ENCODE assay signal across 15 cellular contexts in the genomic region with DNA sequence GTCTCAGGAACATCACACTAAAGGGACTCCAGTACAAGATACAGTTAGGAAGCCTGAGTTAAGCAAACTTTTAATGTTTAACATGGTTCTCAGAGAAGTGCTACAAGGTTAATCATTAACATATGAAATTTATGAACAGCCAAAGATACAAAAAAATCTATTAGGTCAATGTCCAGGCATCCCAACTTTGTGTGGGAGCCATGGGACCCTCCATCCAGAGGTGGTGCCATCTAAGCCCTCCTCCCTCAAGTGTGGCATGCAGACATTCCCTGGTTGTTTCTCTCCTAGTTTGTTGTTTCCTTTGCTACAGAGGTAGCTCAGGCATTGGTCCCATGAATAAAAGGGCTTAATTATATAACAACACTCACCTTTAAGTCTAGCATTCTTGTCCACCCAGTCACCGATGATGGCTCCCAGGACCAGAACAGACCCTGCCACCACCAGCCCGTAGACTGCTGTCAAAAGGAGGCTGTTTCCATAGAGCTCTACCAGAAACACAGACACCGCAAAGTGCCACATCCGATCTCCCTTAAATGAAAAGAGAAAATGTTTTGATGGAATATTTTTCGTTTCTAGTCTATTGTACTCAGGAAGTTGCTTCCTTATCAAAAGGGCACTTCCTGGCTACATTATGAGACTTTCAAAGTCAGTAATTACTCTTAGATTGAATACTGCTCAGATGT. TPM values are rescaled to one million over a fixed set of nuclear protein-coding genes. Genes with fewer than 3 reads are reported as not detected.
DNase-seq lines count a peak whose midpoint lies in the region; ATAC-seq and TF ChIP-seq lines count a peak whose summit lies in the region.
"Had no signal": no experiment of that assay in that cellular context is flagged by ENCODE, and none has a peak within 500 bp of the region (broad histone marks: within the 10 kb centered on the region; RNA-seq: fewer than 3 reads in every experiment).

No MANE protein-coding gene starts in this region.

- no peak overlapping the region for H3K27ac Mint-ChIP-seq in stimulated activated memory B cell treated with anti-CD40 and anti-IgM and Interleukin-4, amounts not matched to agents 10 μg/mL and 1 μg/mL and 100 μg/mL, for 72 hours
- no peak overlapping the region for H3K27ac Mint-ChIP-seq in stimulated activated naive B cell treated with anti-CD40 and anti-IgM and Interleukin-4, amounts not matched to agents 10 μg/mL and 1 μg/mL and 100 μg/mL, for 72 hours
- H3K27ac Mint-ChIP-seq: stimulated activated naive CD8-positive, alpha-beta T cell treated with anti-CD3 and anti-CD28 coated beads, Interleukin-15, Interleukin-2, amounts not matched to agents 100 ng/mL and 50 ng/mL, for 24 hours had no signal

- intact Hi-C loops in colonic mucosa (cut with DNase I), result no loop called here

- no peaks in the 10 kb centered on the region for H3K9me3 Mint-ChIP-seq in stimulated activated memory B cell treated with anti-CD40 and anti-IgM and Interleukin-4, amounts not matched to agents 10 μg/mL and 1 μg/mL and 100 μg/mL, for 72 hours
- no peaks in the 10 kb centered on the region for H3K9me3 Mint-ChIP-seq in stimulated activated naive B cell treated with anti-CD40 and anti-IgM and Interleukin-4, amounts not matched to agents 10 μg/mL and 1 μg/mL and 100 μg/mL, for 72 hours
- H3K9me3 Mint-ChIP-seq: stimulated activated naive CD8-positive, alpha-beta T cell treated with anti-CD3 and anti-CD28 coated beads, Interleukin-15, Interleukin-2, amounts not matched to agents 100 ng/mL and 50 ng/mL, for 24 hours had no signal

- H3F3A ChIP-seq in SK-N-SH (replicated peaks; ENCODE audit: insufficient read depth), result peaks cover 8% of the 10 kb centered on the region

- H3K27me3 ChIP-seq in colonic mucosa, result no peaks in the 10 kb centered on the region
- no peaks in the 10 kb centered on the region for H3K27me3 ChIP-seq in liver (ENCODE audit: control insufficient read depth in 4 of 4, insufficient read depth in 4 of 4, low read length in 3 of 4)
- H3K27me3 ChIP-seq in SK-N-SH (ENCODE audit: insufficient read depth), result no peaks in the 10 kb centered on the region

- H3K79me2 ChIP-seq in SK-N-SH (ENCODE audit: insufficient read depth), result no peaks in the 10 kb centered on the region

- H3K9me2 ChIP-seq in SK-N-SH, result no peaks in the 10 kb centered on the region

- peak; percentile 37 for DNase-seq in LoVo (ENCODE audit: low spot score)
- DNase-seq in colonic mucosa, result no peak
- no peak for DNase-seq in stimulated activated naive B cell treated with anti-CD40 and anti-IgM and Interleukin-4, amounts not matched to agents 10 μg/mL and 1 μg/mL and 100 μg/mL, for 72 hours
- no peak for DNase-seq in SK-N-SH
- DNase-seq: activated CD4-positive, alpha-beta T cell treated with anti-CD3 and anti-CD28 coated beads, Interleukin-2, amount 50 U/mL, for 4 hours; activated naive CD4-positive, alpha-beta T cell; Caco-2; MG63; occipital lobe; stimulated activated CD4-positive, alpha-beta T cell treated with anti-CD3 and anti-CD28 coated beads, Interleukin-4, amount 100 ng/mL, for 1 hour; SW 1271 had no signal

- H3K9me3 ChIP-seq in colonic mucosa (no peaks in the 10 kb centered on the region), liver (ENCODE audit: control insufficient read depth in 4 of 4, low read length in 3 of 4) (no peaks in the 10 kb centered on the region), SK-N-SH (no peaks in the 10 kb centered on the region)
- H3K9me3 ChIP-seq: Caco-2, MG63 had no signal

- POLR2A ChIA-PET in SK-N-SH (lab: Yijun Ruan, JAX), result no interaction called here

- peak; percentile 24 for ATAC-seq in stimulated activated memory B cell treated with anti-CD40 and anti-IgM and Interleukin-4, amounts not matched to agents 10 μg/mL and 1 μg/mL and 100 μg/mL, for 72 hours
- no peak for ATAC-seq in stimulated activated naive B cell treated with anti-CD40 and anti-IgM and Interleukin-4, amounts not matched to agents 10 μg/mL and 1 μg/mL and 100 μg/mL, for 72 hours (replicated peaks)
- ATAC-seq in HG02623 (IDR thresholded peaks at IDR 0.05; ENCODE audit: unreplicated experiment), result no peak

- CTCF ChIA-PET in SK-N-SH (lab: Yijun Ruan, JAX), result no interaction called here

- no peak overlapping the region for H2AFZ ChIP-seq in SK-N-SH (ENCODE audit: low read depth)

- peaks cover 6% of the 10 kb centered on the region for H3K4me1 Mint-ChIP-seq in stimulated activated memory B cell treated with anti-CD40 and anti-IgM and Interleukin-4, amounts not matched to agents 10 μg/mL and 1 μg/mL and 100 μg/mL, for 72 hours
- peaks cover 2 to 6% of the 10 kb centered on the region in 2 donors for H3K4me1 Mint-ChIP-seq in stimulated activated naive B cell treated with anti-CD40 and anti-IgM and Interleukin-4, amounts not matched to agents 10 μg/mL and 1 μg/mL and 100 μg/mL, for 72 hours

- no peaks in the 10 kb centered on the region for H3K36me3 ChIP-seq in colonic mucosa
- H3K36me3 ChIP-seq in liver (ENCODE audit: control insufficient read depth in 4 of 4, insufficient read depth in 3 of 4, low read depth in 1 of 4, low read length in 3 of 4), result peaks cover 1 to 24% (median 11%) of the 10 kb centered on the region in 4 donors
- peaks cover 7 to 38% of the 10 kb centered on the region in 2 experiments for H3K36me3 ChIP-seq in SK-N-SH (replicated peaks in 1 of 2; ENCODE audit: control insufficient read depth in 1 of 2, insufficient read depth in 2 of 2, low read length in 1 of 2)
- H3K36me3 ChIP-seq: MG63 had no signal

- no peaks in the 10 kb centered on the region for H4K20me1 ChIP-seq in SK-N-SH (ENCODE audit: insufficient read depth)

- H3K27ac ChIP-seq in colonic mucosa (peak overlapping the region; percentile 2), liver (ENCODE audit: low read depth in 1 of 2, low read length in 2 of 2) (peak overlapping the region; percentile 68 to 83), SK-N-SH (ENCODE audit: low read depth in 2 of 2, low read length in 1 of 2) (no peak overlapping the region)

- H3K27me3 Mint-ChIP-seq in stimulated activated memory B cell treated with anti-CD40 and anti-IgM and Interleukin-4, amounts not matched to agents 10 μg/mL and 1 μg/mL and 100 μg/mL, for 72 hours, result peaks cover 31% of the 10 kb centered on the region
- H3K27me3 Mint-ChIP-seq in stimulated activated naive B cell treated with anti-CD40 and anti-IgM and Interleukin-4, amounts not matched to agents 10 μg/mL and 1 μg/mL and 100 μg/mL, for 72 hours, result peaks cover 12 to 13% of the 10 kb centered on the region in 2 donors

- no peaks in the 10 kb centered on the region for H3K36me3 Mint-ChIP-seq in stimulated activated memory B cell treated with anti-CD40 and anti-IgM and Interleukin-4, amounts not matched to agents 10 μg/mL and 1 μg/mL and 100 μg/mL, for 72 hours
- no peaks in the 10 kb centered on the region for H3K36me3 Mint-ChIP-seq in stimulated activated naive B cell treated with anti-CD40 and anti-IgM and Interleukin-4, amounts not matched to agents 10 μg/mL and 1 μg/mL and 100 μg/mL, for 72 hours

- no peak overlapping the region for H3K4me2 ChIP-seq in SK-N-SH

- no peak for TF ChIP-seq EP300 in SK-N-SH (IDR thresholded peaks at IDR 0.05; ENCODE audit: borderline replicate concordance in 1 of 2, low read depth in 1 of 2, low read length in 1 of 2)

- H3K4me1 ChIP-seq in colonic mucosa (peaks cover 5% of the 10 kb centered on the region), liver (ENCODE audit: control insufficient read depth in 4 of 4, insufficient read depth in 4 of 4, low read length in 3 of 4) (peaks cover 9 to 87% (median 80%) of the 10 kb centered on the region in 4 donors), SK-N-SH (ENCODE audit: control insufficient read depth in 1 of 2, insufficient read depth in 2 of 2, low read depth in 1 of 2, low read length in 1 of 2) (peaks cover 2 to 4% of the 10 kb centered on the region in 2 experiments; a peak in 3 of 4 replicates)

- H3K4me3 Mint-ChIP-seq in stimulated activated memory B cell treated with anti-CD40 and anti-IgM and Interleukin-4, amounts not matched to agents 10 μg/mL and 1 μg/mL and 100 μg/mL, for 72 hours, result no peak overlapping the region
- no peak overlapping the region for H3K4me3 Mint-ChIP-seq in stimulated activated naive B cell treated with anti-CD40 and anti-IgM and Interleukin-4, amounts not matched to agents 10 μg/mL and 1 μg/mL and 100 μg/mL, for 72 hours
- H3K4me3 Mint-ChIP-seq: stimulated activated naive CD8-positive, alpha-beta T cell treated with anti-CD3 and anti-CD28 coated beads, Interleukin-15, Interleukin-2, amounts not matched to agents 100 ng/mL and 50 ng/mL, for 24 hours had no signal

- 28% methylated on average over 5 of the region's 5 CpGs for WGBS in liver
- 80% methylated on average over 5 of the region's 5 CpGs for WGBS in SK-N-SH (ENCODE audit: low lambda C conversion rate)

- peak; percentile 9 to 19 for TF ChIP-seq RAD21 in liver (IDR thresholded peaks at IDR 0.05)
- no peak for TF ChIP-seq RAD21 in SK-N-SH (IDR thresholded peaks at IDR 0.05; ENCODE audit: low read length)

- TF ChIP-seq CTCF in colonic mucosa (IDR thresholded peaks at IDR 0.05), result no peak
- TF ChIP-seq CTCF in liver (IDR thresholded peaks at IDR 0.05; ENCODE audit: low read depth, low read length, missing input control), result no peak
- TF ChIP-seq CTCF in SK-N-SH (IDR thresholded peaks at IDR 0.05), result no peak

- H3K4me3 ChIP-seq in colonic mucosa (no peak overlapping the region), liver (ENCODE audit: low read depth in 1 of 3, low read length in 3 of 3) (peak overlapping the region in 2 of 3 donors; percentile 22 to 33), SK-N-SH (ENCODE audit: low read depth in 2 of 2, low read length in 1 of 2) (no peak overlapping the region)
- H3K4me3 ChIP-seq: MG63 had no signal

- H3K9ac ChIP-seq in colonic mucosa (ENCODE audit: low read depth in 2 of 2, low read length in 2 of 2) (no peak overlapping the region), liver (ENCODE audit: low read depth in 1 of 2, low read length in 2 of 2) (peak overlapping the region in 1 of 2 donors; percentile 17), SK-N-SH (no peak overlapping the region)

TF ChIP-seq in liver, 16 proteins besides CTCF, POLR2A, EP300 and RAD21 (continues in another document):
- no peak for TF ChIP-seq EGR1 (IDR thresholded peaks at IDR 0.05; ENCODE audit: low read depth in 2 of 2)
- peak; percentile 21 for TF ChIP-seq TAF1 (conservative IDR thresholded peaks at IDR 0.05)

TF ChIP-seq in SK-N-SH, 30 proteins besides CTCF, POLR2A, EP300 and RAD21 (continues in another document):
- TF ChIP-seq TAF1 (IDR thresholded peaks at IDR 0.05; ENCODE audit: borderline replicate concordance, low read depth, low read length) (no peak), MXI1 (IDR thresholded peaks at IDR 0.05; ENCODE audit: low read depth, low read length) (no peak), GATA2 (CRISPR knock-in tag; IDR thresholded peaks at IDR 0.05) (no peak), SMC3 (IDR thresholded peaks at IDR 0.05; ENCODE audit: low read depth, low read length) (no peak), FOSL2 (IDR thresholded peaks at IDR 0.05; ENCODE audit: borderline replicate concordance, low read depth) (no peak), EZH2phosphoT487 (IDR thresholded peaks at IDR 0.05; ENCODE audit: borderline replicate concordance, low read depth) (no peak)

RNA-seq across cellular contexts. Expression of gene SLC40A1, which starts 5.7 kb away (rescaled TPM):
- total RNA-seq in colonic mucosa (100 to 1,000 TPM in 1 of 2 donors, 10 to 100 TPM in 1; 43.6 to 183 TPM), liver (100 to 1,000 TPM; 231 to 572 TPM)
- polyA plus RNA-seq in liver (100 to 1,000 TPM in 1 of 2 donors, 10 to 100 TPM in 1; 97.4 to 105 TPM), SK-N-SH (2012; rRNA removed) (1.8 and 2.1 TPM in 2 replicates)
- polyA plus RNA-seq in SK-N-SH (2012; cell fraction: cytosol; rRNA removed), result 3.1 and 3.4 TPM in 2 replicates
- 0.97 TPM in 2 replicates for polyA plus RNA-seq in SK-N-SH (2012; cell fraction: nucleus; rRNA removed)

Comparison
In these comparisons a context has a peak if more than half of its experiments do, and no peak if none do; other contexts are left out.
1. H3K27ac ChIP-seq: peak in colonic mucosa (single experiment) and liver (2 of 2); none in SK-N-SH (0 of 2).
2. H3K4me3 ChIP-seq: peak in liver (2 of 3); none in colonic mucosa (single experiment) and SK-N-SH (0 of 2).